Comparison of ENCODE assay signal across 23 cellular contexts in the genomic region with DNA sequence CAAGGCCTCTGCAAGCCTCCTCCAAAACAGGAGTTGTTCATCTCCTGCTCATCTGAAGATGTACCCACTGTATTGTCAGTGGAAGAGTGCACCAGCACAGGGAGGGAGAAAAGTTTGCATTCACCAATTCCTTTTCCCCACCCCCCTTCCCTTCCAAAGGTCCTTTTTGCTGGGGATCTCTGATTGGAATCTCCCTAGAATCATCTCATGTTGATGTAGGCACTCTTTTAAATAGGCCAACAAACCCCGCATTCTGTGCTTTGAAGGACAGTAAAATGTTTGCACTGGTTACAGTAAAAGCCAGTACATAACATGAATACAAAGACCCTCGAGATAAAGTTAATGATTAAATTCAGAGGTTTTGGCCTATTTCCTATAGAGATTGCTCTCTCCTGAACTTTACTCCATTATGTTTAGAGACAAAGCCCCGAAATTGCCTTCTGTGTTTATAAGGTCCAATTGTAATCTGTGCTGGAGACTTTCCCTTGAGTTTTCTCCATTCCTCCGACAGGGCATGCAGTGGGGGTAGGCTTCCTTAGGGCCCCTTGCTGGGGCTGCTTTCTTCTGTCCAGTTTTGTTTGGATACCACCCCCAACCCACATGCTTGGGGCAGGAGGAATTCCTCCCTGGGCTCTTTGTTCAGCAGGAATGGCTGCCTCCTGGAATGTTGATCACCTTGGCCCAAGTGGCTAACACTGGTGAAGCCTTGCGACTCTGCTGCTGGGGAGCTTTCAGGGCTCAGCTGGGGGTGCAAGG. TPM values are rescaled to one million over a fixed set of nuclear protein-coding genes. Genes with fewer than 3 reads are reported as not detected.
DNase-seq lines count a peak whose midpoint lies in the region; ATAC-seq and TF ChIP-seq lines count a peak whose summit lies in the region.
"Had no signal": no experiment of that assay in that cellular context is flagged by ENCODE, and none has a peak within 500 bp of the region (broad histone marks: within the 10 kb centered on the region; RNA-seq: fewer than 3 reads in every experiment).

No MANE protein-coding gene starts in this region.

- DNase-seq in GM23338 (ENCODE audit: low spot score) (peak; percentile 92), WTC11 (ENCODE audit: low spot score) (peak; percentile 68), nephron progenitor cell (no peak), OCI-M2 (lab: John Stamatoyannopoulos, UW; ENCODE audit: unreplicated experiment) (no peak), foreskin melanocyte (no peak), brain microvascular endothelial cell (no peak)
- no peak for DNase-seq in naive thymus-derived CD4-positive, alpha-beta T cell
- DNase-seq: ACHN; activated B cell treated with CpG ODN at 0.5 μM for 24 hours; activated CD4-positive, alpha-beta T cell treated with anti-CD3 and anti-CD28 coated beads, Interleukin-2, amount 50 U/mL, for 4 hours; activated CD8-positive, alpha-beta memory T cell treated with anti-CD3 and anti-CD28 coated beads, Interleukin-2, amount 50 U/mL, for 48 hours; activated effector memory CD4-positive, alpha-beta T cell treated with Interleukin-2 at 50 U/mL for 16 hours; body of pancreas; C1 segment of cervical spinal cord; GM23248; NCI-H1694; NCI-H69 had no signal

- in situ Hi-C loops in brain microvascular endothelial cell (cut with HindIII; ENCODE audit: low pct_ligation_motif_present, low sequenced_read_pairs) = no loop called here

- intact Hi-C loops in naive thymus-derived CD4-positive, alpha-beta T cell (cut with micrococcal nuclease) = no loop called here

- H3K27ac Mint-ChIP-seq in GM23338 (peak overlapping the region; percentile 97), WTC11 (peak overlapping the region; percentile 98), nephron progenitor cell (peak overlapping the region; percentile 98)
- H3K27ac Mint-ChIP-seq in naive thymus-derived CD4-positive, alpha-beta T cell = no peak overlapping the region
- H3K27ac Mint-ChIP-seq: activated B cell treated with CpG ODN at 0.5 μM for 24 hours had no signal

- TF ChIP-seq CTCF in GM23338 (conservative IDR thresholded peaks at IDR 0.05; ENCODE audit: low read depth in 2 of 2) (no peak), WTC11 (IDR thresholded peaks at IDR 0.05) (no peak), nephron progenitor cell (IDR thresholded peaks at IDR 0.05) (no peak), brain microvascular endothelial cell (IDR thresholded peaks at IDR 0.05; ENCODE audit: low read depth, low read length, missing control alignments) (no peak)

- POLR2A ChIA-PET in WTC11 (lab: Charles Lee) = interaction anchor here (0.7 to 2.5 kb wide), 3 partner anchors 22 to 59 kb away, joined by 4 to 8 read pairs (median 8); no protein-coding TSS in a partner anchor
- POLR2A ChIA-PET in naive thymus-derived CD4-positive, alpha-beta T cell (lab: Charles Lee) = no interaction called here

- peak; percentile 33 for ATAC-seq in GM23338
- ATAC-seq in WTC11 = peak; percentile 29
- no peak for ATAC-seq in naive thymus-derived CD4-positive, alpha-beta T cell
- ATAC-seq: body of pancreas, sciatic nerve had no signal

- H3K9me2 ChIP-seq in GM23338 (ENCODE audit: insufficient read depth) = no peaks in the 10 kb centered on the region

- H3K27me3 ChIP-seq in GM23338 (ENCODE audit: insufficient read depth) (no peaks in the 10 kb centered on the region), brain microvascular endothelial cell (replicated peaks) (peaks cover 2% of the 10 kb centered on the region)
- no peaks in the 10 kb centered on the region for H3K27me3 ChIP-seq in naive thymus-derived CD4-positive, alpha-beta T cell (ENCODE audit: control insufficient read depth in 2 of 2, insufficient read depth in 2 of 2, low read length in 2 of 2)
- H3K27me3 ChIP-seq: body of pancreas, vagina had no signal

- H3K9me3 Mint-ChIP-seq in GM23338 = no peaks in the 10 kb centered on the region; the same call in 2 of the 3 replicates
- H3K9me3 Mint-ChIP-seq in WTC11 = no peaks in the 10 kb centered on the region
- no peaks in the 10 kb centered on the region for H3K9me3 Mint-ChIP-seq in nephron progenitor cell
- no peaks in the 10 kb centered on the region for H3K9me3 Mint-ChIP-seq in naive thymus-derived CD4-positive, alpha-beta T cell
- H3K9me3 Mint-ChIP-seq: activated B cell treated with CpG ODN at 0.5 μM for 24 hours had no signal

- peak overlapping the region; percentile 91 for H3K27ac ChIP-seq in GM23338 (ENCODE audit: low read depth)
- no peak overlapping the region for H3K27ac ChIP-seq in naive thymus-derived CD4-positive, alpha-beta T cell (ENCODE audit: low read depth, low read length)
- no peak overlapping the region for H3K27ac ChIP-seq in brain microvascular endothelial cell
- H3K27ac ChIP-seq: body of pancreas, GM23248, HL-60, parathyroid adenoma, vagina had no signal

- peaks cover 96% of the 10 kb centered on the region for H3K79me2 ChIP-seq in GM23338 (replicated peaks; ENCODE audit: insufficient read depth)
- H3K79me2 ChIP-seq: parathyroid adenoma had no signal

- H3K4me1 Mint-ChIP-seq in GM23338 (peaks cover 92% of the 10 kb centered on the region), WTC11 (peaks cover 96% of the 10 kb centered on the region), nephron progenitor cell (peaks cover 97% of the 10 kb centered on the region)
- peaks cover 3 to 15% (median 13%) of the 10 kb centered on the region in 7 donors for H3K4me1 Mint-ChIP-seq in naive thymus-derived CD4-positive, alpha-beta T cell

- peaks cover 84% of the 10 kb centered on the region for H3K4me1 ChIP-seq in GM23338 (ENCODE audit: insufficient read depth)
- H3K4me1 ChIP-seq in naive thymus-derived CD4-positive, alpha-beta T cell (ENCODE audit: control insufficient read depth in 2 of 2, insufficient read depth in 2 of 2, low read length in 2 of 2) = no peaks in the 10 kb centered on the region
- H3K4me1 ChIP-seq: vagina had no signal

- CTCF ChIA-PET in WTC11 (lab: Charles Lee) = interaction anchor here (1.8 kb wide), 1 partner anchor 59 kb away, joined by 5 read pairs; no protein-coding TSS in a partner anchor
- CTCF ChIA-PET in naive thymus-derived CD4-positive, alpha-beta T cell (lab: Charles Lee) = no interaction called here

- peak overlapping the region; percentile 76 for H3K4me2 ChIP-seq in GM23338

- H3K36me3 ChIP-seq in GM23338 (ENCODE audit: insufficient read depth) (no peaks in the 10 kb centered on the region), brain microvascular endothelial cell (replicated peaks) (no peaks in the 10 kb centered on the region)
- no peaks in the 10 kb centered on the region for H3K36me3 ChIP-seq in naive thymus-derived CD4-positive, alpha-beta T cell (ENCODE audit: control insufficient read depth in 2 of 3, insufficient read depth in 3 of 3, low read length in 3 of 3)
- H3K36me3 ChIP-seq: vagina had no signal

- H3K4me3 ChIP-seq in GM23338 (peak overlapping the region; percentile 31), iPS-18c (ENCODE audit: insufficient read depth, low read depth, low read length) (peak overlapping the region; percentile 37), brain microvascular endothelial cell (ENCODE audit: low read depth, low read length) (no peak overlapping the region)
- H3K4me3 ChIP-seq in naive thymus-derived CD4-positive, alpha-beta T cell (ENCODE audit: low read length) = no peak overlapping the region
- H3K4me3 ChIP-seq: body of pancreas, GM23248, vagina had no signal

- H3K27me3 Mint-ChIP-seq in GM23338 (ENCODE audit: insufficient read depth, low read depth, poor library complexity) (peaks cover 53% of the 10 kb centered on the region), WTC11 (ENCODE audit: low read depth) (no peaks in the 10 kb centered on the region), nephron progenitor cell (ENCODE audit: low read depth, poor library complexity) (no peaks in the 10 kb centered on the region)
- H3K27me3 Mint-ChIP-seq in naive thymus-derived CD4-positive, alpha-beta T cell = peaks cover 0 to 26% (median 6%) of the 10 kb centered on the region in 5 donors

- H3K9me3 ChIP-seq in iPS-18c (ENCODE audit: control insufficient read depth, insufficient read depth, low read length) = no peaks in the 10 kb centered on the region
- no peaks in the 10 kb centered on the region for H3K9me3 ChIP-seq in naive thymus-derived CD4-positive, alpha-beta T cell (ENCODE audit: control insufficient read depth in 2 of 3, low read length in 3 of 3)
- H3K9me3 ChIP-seq: body of pancreas, vagina had no signal

- no peak overlapping the region for H2AFZ ChIP-seq in GM23338
- H2AFZ ChIP-seq: GM23248, parathyroid adenoma had no signal

- peaks cover 35% of the 10 kb centered on the region for H4K20me1 ChIP-seq in GM23338 (replicated peaks; ENCODE audit: insufficient read depth)

- peaks cover 43% of the 10 kb centered on the region for H3F3A ChIP-seq in GM23338 (replicated peaks; ENCODE audit: low read depth)

- H3K36me3 Mint-ChIP-seq in GM23338 (ENCODE audit: low read depth) = peaks cover 41% of the 10 kb centered on the region
- H3K36me3 Mint-ChIP-seq in WTC11 = no peaks in the 10 kb centered on the region
- no peaks in the 10 kb centered on the region for H3K36me3 Mint-ChIP-seq in nephron progenitor cell (ENCODE audit: low read depth)
- no peaks in the 10 kb centered on the region for H3K36me3 Mint-ChIP-seq in naive thymus-derived CD4-positive, alpha-beta T cell

- H3K4me3 Mint-ChIP-seq in GM23338 (peak overlapping the region; percentile 73), WTC11 (peak overlapping the region; percentile 71), nephron progenitor cell (peak overlapping the region; percentile 49)
- no peak overlapping the region for H3K4me3 Mint-ChIP-seq in naive thymus-derived CD4-positive, alpha-beta T cell
- H3K4me3 Mint-ChIP-seq: activated B cell treated with CpG ODN at 0.5 μM for 24 hours had no signal

TF ChIP-seq in GM23338, 12 proteins besides CTCF, POLR2A, EP300 and RAD21:
- 0 out of 2 replicates have a peak, but pooled peaks have one; percentile 5 for TF ChIP-seq CREB1 (CRISPR knock-in tag; IDR thresholded peaks at IDR 0.05; ENCODE audit: low read depth)
- peak; percentile 66; the same call in 1 of the 2 replicates for TF ChIP-seq NANOG (IDR thresholded peaks at IDR 0.05; ENCODE audit: borderline replicate concordance)
- no peak for TF ChIP-seq POLR2AphosphoS5 (IDR thresholded peaks at IDR 0.05; ENCODE audit: low read depth)

TF ChIP-seq in WTC11, 78 proteins besides CTCF, POLR2A, EP300 and RAD21 (continues in another document):
- TF ChIP-seq TEAD1 (CRISPR knock-in tag; IDR thresholded peaks at IDR 0.05) (peak; percentile 84; the same call in 1 of the 2 replicates), ETV6 (CRISPR knock-in tag; IDR thresholded peaks at IDR 0.05) (0 out of 2 replicates have a peak, but pooled peaks have one; percentile 10), JAZF1 (CRISPR knock-in tag; IDR thresholded peaks at IDR 0.05) (no peak)
- TF ChIP-seq, protein P1, sequence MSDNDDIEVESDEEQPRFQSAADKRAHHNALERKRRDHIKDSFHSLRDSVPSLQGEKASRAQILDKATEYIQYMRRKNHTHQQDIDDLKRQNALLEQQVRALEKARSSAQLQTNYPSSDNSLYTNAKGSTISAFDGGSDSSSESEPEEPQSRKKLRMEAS (CRISPR knock-in tag; IDR thresholded peaks at IDR 0.05) = peak; percentile 17; the same call in 1 of the 2 replicates

RNA-seq across cellular contexts. Expression of gene TRIM71, which starts 22.5 kb away (rescaled TPM):
- total RNA-seq in GM23338 (2014; rRNA removed; shearing (Covaris generic)) = 318 and 346 TPM in 2 replicates
- polyA plus RNA-seq in GM23338 (2016; fragmentation: Nextera tagmentation; extraction: Ambion mirVana) = 71.2 and 71.5 TPM in 2 replicates
- 237 to 274 TPM (median 238 TPM) in 3 replicates for total RNA-seq in WTC11 (2021)
- total RNA-seq in naive thymus-derived CD4-positive, alpha-beta T cell = under 1 TPM in 1 of 5 experiments, not detected in 4; 0.20 TPM
- not detected for polyA plus RNA-seq in naive thymus-derived CD4-positive, alpha-beta T cell
- total RNA-seq: activated B cell treated with CpG ODN at 0.5 μM for 24 hours, body of pancreas, Daoy, vagina had no signal

Comparison
In these comparisons a context has a peak if more than half of its experiments do, and no peak if none do; other contexts are left out.
1. DNase-seq: peak in GM23338 (single experiment) and WTC11 (single experiment); none in nephron progenitor cell (single experiment), OCI-M2 (single experiment), naive thymus-derived CD4-positive, alpha-beta T cell (0 of 9), foreskin melanocyte (single experiment) and brain microvascular endothelial cell (single experiment).
2. H3K4me3 ChIP-seq: peak in GM23338 (single experiment) and iPS-18c (single experiment); none in naive thymus-derived CD4-positive, alpha-beta T cell (single experiment) and brain microvascular endothelial cell (single experiment).
3. H3K27ac Mint-ChIP-seq: peak in GM23338 (single experiment), WTC11 (single experiment) and nephron progenitor cell (single experiment); none in naive thymus-derived CD4-positive, alpha-beta T cell (0 of 9).
4. H3K4me3 Mint-ChIP-seq: peak in GM23338 (single experiment), WTC11 (single experiment) and nephron progenitor cell (single experiment); none in naive thymus-derived CD4-positive, alpha-beta T cell (0 of 10).
5. RNA of gene TRIM71, which starts 22.5 kb away (total RNA-seq): 318 to 346 TPM in GM23338 and 237 to 274 TPM in WTC11; 0.20 TPM in naive thymus-derived CD4-positive, alpha-beta T cell; every median in the first group is over 100 times any median in the second.